Comparison of ENCODE assay signal across 1 cellular context in genomic region chr12:6923851-6924250, GRCh38.
TF ChIP-seq lines count a peak whose summit lies in the region.

No MANE protein-coding gene starts in this region.

TF ChIP-seq in GM23338, 12 proteins besides CTCF, POLR2A, EP300 and RAD21 (continued from another document):
- no peak; the same call in 1 of the 2 replicates for TF ChIP-seq POLR2AphosphoS5 (IDR thresholded peaks at IDR 0.05; ENCODE audit: low read depth)
- TF ChIP-seq JUNB (IDR thresholded peaks at IDR 0.05; ENCODE audit: unreplicated experiment), result no peak
- no peak for TF ChIP-seq ZNF114 (CRISPR knock-in tag; IDR thresholded peaks at IDR 0.05)
- no peak for TF ChIP-seq ETS1 (IDR thresholded peaks at IDR 0.05)
- no peak for TF ChIP-seq STAT1 (IDR thresholded peaks at IDR 0.05; ENCODE audit: unreplicated experiment)
